In the genomic region with DNA sequence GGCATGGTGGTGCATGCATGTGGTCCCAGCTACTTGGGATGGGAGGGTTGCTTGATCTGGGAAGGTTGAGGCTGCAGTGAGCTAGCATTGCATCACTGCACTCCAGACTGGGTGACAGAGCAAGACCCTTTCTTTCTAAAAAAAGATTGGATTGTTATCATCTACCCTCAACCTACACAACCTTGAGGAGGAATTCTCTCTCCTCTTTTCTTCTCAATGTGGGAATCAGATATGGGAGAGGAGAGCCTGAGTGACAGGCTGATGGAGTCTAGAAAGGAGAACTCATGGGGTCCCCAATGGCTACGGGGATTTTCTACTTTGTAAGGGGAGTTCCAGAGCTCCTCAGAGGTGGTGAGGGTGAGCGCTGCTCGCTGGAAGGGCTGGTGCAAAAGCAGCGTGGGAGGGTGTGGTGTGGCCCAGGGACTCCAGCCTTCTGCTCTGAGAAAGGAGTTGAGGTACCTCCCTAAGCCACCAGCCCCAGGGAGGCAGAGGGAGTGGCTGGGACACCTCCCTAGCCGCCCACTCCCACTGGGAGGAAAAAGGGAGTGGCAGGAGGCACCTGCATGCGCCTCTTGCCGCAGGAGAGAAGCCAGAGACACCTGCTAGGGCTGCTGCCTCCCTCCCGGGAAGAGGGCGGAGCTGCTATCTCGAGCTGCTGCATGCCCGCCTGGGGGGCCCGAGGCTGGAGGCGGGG, we compare ENCODE assay signal across 1 cellular context.
TF ChIP-seq lines count a peak whose summit lies in the region.

No MANE protein-coding gene starts in this region.

TF ChIP-seq in GM12878, 131 proteins besides CTCF, POLR2A, EP300 and RAD21 (continued from another document):
- no peak for TF ChIP-seq HDGF (IDR thresholded peaks at IDR 0.05)
- TF ChIP-seq, protein P1, sequence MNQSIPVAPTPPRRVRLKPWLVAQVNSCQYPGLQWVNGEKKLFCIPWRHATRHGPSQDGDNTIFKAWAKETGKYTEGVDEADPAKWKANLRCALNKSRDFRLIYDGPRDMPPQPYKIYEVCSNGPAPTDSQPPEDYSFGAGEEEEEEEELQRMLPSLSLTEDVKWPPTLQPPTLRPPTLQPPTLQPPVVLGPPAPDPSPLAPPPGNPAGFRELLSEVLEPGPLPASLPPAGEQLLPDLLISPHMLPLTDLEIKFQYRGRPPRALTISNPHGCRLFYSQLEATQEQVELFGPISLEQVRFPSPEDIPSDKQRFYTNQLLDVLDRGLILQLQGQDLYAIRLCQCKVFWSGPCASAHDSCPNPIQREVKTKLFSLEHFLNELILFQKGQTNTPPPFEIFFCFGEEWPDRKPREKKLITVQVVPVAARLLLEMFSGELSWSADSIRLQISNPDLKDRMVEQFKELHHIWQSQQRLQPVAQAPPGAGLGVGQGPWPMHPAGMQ (IDR thresholded peaks at IDR 0.05; ENCODE audit: borderline replicate concordance): no peak
- TF ChIP-seq ZNF274 (IDR thresholded peaks at IDR 0.05; ENCODE audit: insufficient read depth, insufficient read length): no peak
- TF ChIP-seq, protein P2, sequence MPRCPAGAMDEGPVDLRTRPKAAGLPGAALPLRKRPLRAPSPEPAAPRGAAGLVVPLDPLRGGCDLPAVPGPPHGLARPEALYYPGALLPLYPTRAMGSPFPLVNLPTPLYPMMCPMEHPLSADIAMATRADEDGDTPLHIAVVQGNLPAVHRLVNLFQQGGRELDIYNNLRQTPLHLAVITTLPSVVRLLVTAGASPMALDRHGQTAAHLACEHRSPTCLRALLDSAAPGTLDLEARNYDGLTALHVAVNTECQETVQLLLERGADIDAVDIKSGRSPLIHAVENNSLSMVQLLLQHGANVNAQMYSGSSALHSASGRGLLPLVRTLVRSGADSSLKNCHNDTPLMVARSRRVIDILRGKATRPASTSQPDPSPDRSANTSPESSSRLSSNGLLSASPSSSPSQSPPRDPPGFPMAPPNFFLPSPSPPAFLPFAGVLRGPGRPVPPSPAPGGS (IDR thresholded peaks at IDR 0.05; ENCODE audit: borderline replicate concordance, insufficient read depth, low read depth, low read length, poor library complexity, severe bottlenecking): no peak
- no peak for TF ChIP-seq BRCA1 (IDR thresholded peaks at IDR 0.05; ENCODE audit: low read depth, low read length)
- TF ChIP-seq SRF (IDR thresholded peaks at IDR 0.05; ENCODE audit: low read depth in 2 of 2, low read length in 2 of 2): no peak
- no peak for TF ChIP-seq ASH2L (IDR thresholded peaks at IDR 0.05; ENCODE audit: borderline replicate concordance, low read depth)
- TF ChIP-seq TCF12 (IDR thresholded peaks at IDR 0.05; ENCODE audit: low read depth, low read length): no peak
- TF ChIP-seq, protein P3, sequence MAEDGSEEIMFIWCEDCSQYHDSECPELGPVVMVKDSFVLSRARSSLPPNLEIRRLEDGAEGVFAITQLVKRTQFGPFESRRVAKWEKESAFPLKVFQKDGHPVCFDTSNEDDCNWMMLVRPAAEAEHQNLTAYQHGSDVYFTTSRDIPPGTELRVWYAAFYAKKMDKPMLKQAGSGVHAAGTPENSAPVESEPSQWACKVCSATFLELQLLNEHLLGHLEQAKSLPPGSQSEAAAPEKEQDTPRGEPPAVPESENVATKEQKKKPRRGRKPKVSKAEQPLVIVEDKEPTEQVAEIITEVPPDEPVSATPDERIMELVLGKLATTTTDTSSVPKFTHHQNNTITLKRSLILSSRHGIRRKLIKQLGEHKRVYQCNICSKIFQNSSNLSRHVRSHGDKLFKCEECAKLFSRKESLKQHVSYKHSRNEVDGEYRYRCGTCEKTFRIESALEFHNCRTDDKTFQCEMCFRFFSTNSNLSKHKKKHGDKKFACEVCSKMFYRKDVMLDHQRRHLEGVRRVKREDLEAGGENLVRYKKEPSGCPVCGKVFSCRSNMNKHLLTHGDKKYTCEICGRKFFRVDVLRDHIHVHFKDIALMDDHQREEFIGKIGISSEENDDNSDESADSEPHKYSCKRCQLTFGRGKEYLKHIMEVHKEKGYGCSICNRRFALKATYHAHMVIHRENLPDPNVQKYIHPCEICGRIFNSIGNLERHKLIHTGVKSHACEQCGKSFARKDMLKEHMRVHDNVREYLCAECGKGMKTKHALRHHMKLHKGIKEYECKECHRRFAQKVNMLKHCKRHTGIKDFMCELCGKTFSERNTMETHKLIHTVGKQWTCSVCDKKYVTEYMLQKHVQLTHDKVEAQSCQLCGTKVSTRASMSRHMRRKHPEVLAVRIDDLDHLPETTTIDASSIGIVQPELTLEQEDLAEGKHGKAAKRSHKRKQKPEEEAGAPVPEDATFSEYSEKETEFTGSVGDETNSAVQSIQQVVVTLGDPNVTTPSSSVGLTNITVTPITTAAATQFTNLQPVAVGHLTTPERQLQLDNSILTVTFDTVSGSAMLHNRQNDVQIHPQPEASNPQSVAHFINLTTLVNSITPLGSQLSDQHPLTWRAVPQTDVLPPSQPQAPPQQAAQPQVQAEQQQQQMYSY (CRISPR knock-in tag; IDR thresholded peaks at IDR 0.05): no peak
- TF ChIP-seq NBN (IDR thresholded peaks at IDR 0.05): no peak
- TF ChIP-seq BMI1 (IDR thresholded peaks at IDR 0.05; ENCODE audit: borderline replicate concordance): no peak
- TF ChIP-seq EZH2 (IDR thresholded peaks at IDR 0.05; ENCODE audit: borderline replicate concordance, control insufficient read depth, low read depth, low read length): no peak
- TF ChIP-seq, protein P4, sequence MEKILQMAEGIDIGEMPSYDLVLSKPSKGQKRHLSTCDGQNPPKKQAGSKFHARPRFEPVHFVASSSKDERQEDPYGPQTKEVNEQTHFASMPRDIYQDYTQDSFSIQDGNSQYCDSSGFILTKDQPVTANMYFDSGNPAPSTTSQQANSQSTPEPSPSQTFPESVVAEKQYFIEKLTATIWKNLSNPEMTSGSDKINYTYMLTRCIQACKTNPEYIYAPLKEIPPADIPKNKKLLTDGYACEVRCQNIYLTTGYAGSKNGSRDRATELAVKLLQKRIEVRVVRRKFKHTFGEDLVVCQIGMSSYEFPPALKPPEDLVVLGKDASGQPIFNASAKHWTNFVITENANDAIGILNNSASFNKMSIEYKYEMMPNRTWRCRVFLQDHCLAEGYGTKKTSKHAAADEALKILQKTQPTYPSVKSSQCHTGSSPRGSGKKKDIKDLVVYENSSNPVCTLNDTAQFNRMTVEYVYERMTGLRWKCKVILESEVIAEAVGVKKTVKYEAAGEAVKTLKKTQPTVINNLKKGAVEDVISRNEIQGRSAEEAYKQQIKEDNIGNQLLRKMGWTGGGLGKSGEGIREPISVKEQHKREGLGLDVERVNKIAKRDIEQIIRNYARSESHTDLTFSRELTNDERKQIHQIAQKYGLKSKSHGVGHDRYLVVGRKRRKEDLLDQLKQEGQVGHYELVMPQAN (conservative IDR thresholded peaks at IDR 0.05): no peak
- TF ChIP-seq, protein P5, sequence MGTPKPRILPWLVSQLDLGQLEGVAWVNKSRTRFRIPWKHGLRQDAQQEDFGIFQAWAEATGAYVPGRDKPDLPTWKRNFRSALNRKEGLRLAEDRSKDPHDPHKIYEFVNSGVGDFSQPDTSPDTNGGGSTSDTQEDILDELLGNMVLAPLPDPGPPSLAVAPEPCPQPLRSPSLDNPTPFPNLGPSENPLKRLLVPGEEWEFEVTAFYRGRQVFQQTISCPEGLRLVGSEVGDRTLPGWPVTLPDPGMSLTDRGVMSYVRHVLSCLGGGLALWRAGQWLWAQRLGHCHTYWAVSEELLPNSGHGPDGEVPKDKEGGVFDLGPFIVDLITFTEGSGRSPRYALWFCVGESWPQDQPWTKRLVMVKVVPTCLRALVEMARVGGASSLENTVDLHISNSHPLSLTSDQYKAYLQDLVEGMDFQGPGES (IDR thresholded peaks at IDR 0.05): no peak
- TF ChIP-seq CBX5 (IDR thresholded peaks at IDR 0.05; ENCODE audit: low read depth): no peak
- TF ChIP-seq IKZF1 (conservative IDR thresholded peaks at IDR 0.05): peak; percentile 43; the same call in 1 of the 2 replicates
- TF ChIP-seq EGR1 (IDR thresholded peaks at IDR 0.05; ENCODE audit: borderline replicate concordance in 1 of 2, low read depth in 2 of 2, low read length in 2 of 2): peak in 1 of 2 experiments; percentile 49; a peak in 1 of 3 replicates
- TF ChIP-seq, protein P6, sequence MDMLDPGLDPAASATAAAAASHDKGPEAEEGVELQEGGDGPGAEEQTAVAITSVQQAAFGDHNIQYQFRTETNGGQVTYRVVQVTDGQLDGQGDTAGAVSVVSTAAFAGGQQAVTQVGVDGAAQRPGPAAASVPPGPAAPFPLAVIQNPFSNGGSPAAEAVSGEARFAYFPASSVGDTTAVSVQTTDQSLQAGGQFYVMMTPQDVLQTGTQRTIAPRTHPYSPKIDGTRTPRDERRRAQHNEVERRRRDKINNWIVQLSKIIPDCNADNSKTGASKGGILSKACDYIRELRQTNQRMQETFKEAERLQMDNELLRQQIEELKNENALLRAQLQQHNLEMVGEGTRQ (IDR thresholded peaks at IDR 0.05; ENCODE audit: borderline replicate concordance, low read depth, low read length): no peak
- no peak for TF ChIP-seq STAT3 (IDR thresholded peaks at IDR 0.05; ENCODE audit: low read depth, low read length)
- no peak for TF ChIP-seq RAD51 (IDR thresholded peaks at IDR 0.05)
- no peak for TF ChIP-seq CHD4 (IDR thresholded peaks at IDR 0.05)
- TF ChIP-seq SMARCA5 (IDR thresholded peaks at IDR 0.05): no peak
- TF ChIP-seq, protein P7, sequence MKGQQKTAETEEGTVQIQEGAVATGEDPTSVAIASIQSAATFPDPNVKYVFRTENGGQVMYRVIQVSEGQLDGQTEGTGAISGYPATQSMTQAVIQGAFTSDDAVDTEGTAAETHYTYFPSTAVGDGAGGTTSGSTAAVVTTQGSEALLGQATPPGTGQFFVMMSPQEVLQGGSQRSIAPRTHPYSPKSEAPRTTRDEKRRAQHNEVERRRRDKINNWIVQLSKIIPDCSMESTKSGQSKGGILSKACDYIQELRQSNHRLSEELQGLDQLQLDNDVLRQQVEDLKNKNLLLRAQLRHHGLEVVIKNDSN (IDR thresholded peaks at IDR 0.05; ENCODE audit: borderline replicate concordance, extremely low read length, insufficient read depth, low read depth, low read length): no peak
- no peak for TF ChIP-seq KAT2A (conservative IDR thresholded peaks at IDR 0.05; ENCODE audit: control insufficient read depth, low read depth, low read length)
- TF ChIP-seq NFIC (IDR thresholded peaks at IDR 0.05; ENCODE audit: low read depth, low read length): peak; percentile 28; the same call in 1 of the 2 replicates
- TF ChIP-seq WRNIP1 (IDR thresholded peaks at IDR 0.05; ENCODE audit: borderline replicate concordance, low read depth, low read length): no peak
- 0 out of 2 replicates have a peak, but pooled peaks have one; percentile 28 for TF ChIP-seq YY1 (IDR thresholded peaks at IDR 0.05; ENCODE audit: low read depth, low read length)
- TF ChIP-seq, protein P8, sequence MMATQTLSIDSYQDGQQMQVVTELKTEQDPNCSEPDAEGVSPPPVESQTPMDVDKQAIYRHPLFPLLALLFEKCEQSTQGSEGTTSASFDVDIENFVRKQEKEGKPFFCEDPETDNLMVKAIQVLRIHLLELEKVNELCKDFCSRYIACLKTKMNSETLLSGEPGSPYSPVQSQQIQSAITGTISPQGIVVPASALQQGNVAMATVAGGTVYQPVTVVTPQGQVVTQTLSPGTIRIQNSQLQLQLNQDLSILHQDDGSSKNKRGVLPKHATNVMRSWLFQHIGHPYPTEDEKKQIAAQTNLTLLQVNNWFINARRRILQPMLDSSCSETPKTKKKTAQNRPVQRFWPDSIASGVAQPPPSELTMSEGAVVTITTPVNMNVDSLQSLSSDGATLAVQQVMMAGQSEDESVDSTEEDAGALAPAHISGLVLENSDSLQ (IDR thresholded peaks at IDR 0.05): peak; percentile 86
- TF ChIP-seq PAX8 (IDR thresholded peaks at IDR 0.05): no peak
- TF ChIP-seq CREB1 (IDR thresholded peaks at IDR 0.05; ENCODE audit: low read depth): no peak
- TF ChIP-seq SPI1 (IDR thresholded peaks at IDR 0.05; ENCODE audit: borderline replicate concordance, insufficient read depth, low read depth, low read length): peak; percentile 23; the same call in 1 of the 2 replicates
- TF ChIP-seq RUNX3 (IDR thresholded peaks at IDR 0.05; ENCODE audit: low read length): peak; percentile 39; the same call in 1 of the 2 replicates
- TF ChIP-seq SP1 (IDR thresholded peaks at IDR 0.05; ENCODE audit: low read depth, low read length): no peak
- TF ChIP-seq ZNF622 (IDR thresholded peaks at IDR 0.05): no peak
- peak; percentile 22 for TF ChIP-seq RELA (IDR thresholded peaks at IDR 0.05; ENCODE audit: borderline replicate concordance, partially characterized antibody)
